21 cellular contexts compared by ENCODE assay signal in the genomic region with DNA sequence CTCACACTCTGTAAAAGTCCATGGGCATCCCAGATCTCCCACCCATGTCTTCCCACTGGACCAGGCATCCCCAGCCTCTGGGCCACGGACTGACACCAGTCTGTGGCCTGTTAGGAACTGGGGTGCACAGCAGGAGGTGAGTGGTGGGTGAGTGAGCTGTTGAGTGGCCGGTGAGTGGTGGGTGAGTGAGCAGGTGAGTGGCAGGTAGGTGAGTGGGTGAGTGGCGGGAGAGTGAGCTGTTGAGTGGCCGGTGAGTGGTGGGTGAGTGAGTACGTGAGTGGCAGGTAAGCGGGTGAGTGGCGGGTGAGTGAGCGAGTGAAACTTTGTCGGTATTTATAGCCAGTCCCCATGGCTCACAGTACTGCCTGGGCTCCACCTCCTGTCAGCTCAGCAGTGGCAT.
"Had no signal": no experiment of that assay in that cellular context is flagged by ENCODE, and none has a peak within 500 bp of the region (broad histone marks: within the 10 kb centered on the region; RNA-seq: fewer than 3 reads in every experiment).

No MANE protein-coding gene starts in this region.

- H3K27ac Mint-ChIP-seq: dendritic cell treated with granulocyte-macrophage colony-stimulating factor and Interleukin-4, amounts not matched to agents 40 ng/mL and 50 ng/mL, for 4 days; effector memory CD8-positive, alpha-beta T cell; naive thymus-derived CD8-positive, alpha-beta T cell; stimulated activated effector memory CD8-positive, alpha-beta T cell treated with anti-CD3 and anti-CD28 coated beads, Interleukin-12 subunit alpha, Interleukin-12 subunit beta, amount 100 ng/mL, for 72 hours; type B pancreatic cell had no signal

- H3K4me1 ChIP-seq: esophagus squamous epithelium, gastroesophageal sphincter, suprapubic skin, thyroid gland, uterus had no signal

- H3K36me3 Mint-ChIP-seq: naive thymus-derived CD8-positive, alpha-beta T cell; stimulated activated effector memory CD8-positive, alpha-beta T cell treated with anti-CD3 and anti-CD28 coated beads, Interleukin-12 subunit alpha, Interleukin-12 subunit beta, amount 100 ng/mL, for 72 hours; type B pancreatic cell had no signal

- H3K27me3 Mint-ChIP-seq: type B pancreatic cell had no signal

- H3K36me3 ChIP-seq: esophagus squamous epithelium, gastroesophageal sphincter, ovary, suprapubic skin, thyroid gland, uterus had no signal

- H3K4me3 Mint-ChIP-seq: dendritic cell treated with granulocyte-macrophage colony-stimulating factor and Interleukin-4, amounts not matched to agents 40 ng/mL and 50 ng/mL, for 4 days; effector memory CD8-positive, alpha-beta T cell; naive thymus-derived CD8-positive, alpha-beta T cell; stimulated activated effector memory CD8-positive, alpha-beta T cell treated with anti-CD3 and anti-CD28 coated beads, Interleukin-12 subunit alpha, Interleukin-12 subunit beta, amount 100 ng/mL, for 72 hours; type B pancreatic cell had no signal

- DNase-seq: central memory CD4-positive, alpha-beta T cell; effector memory CD8-positive, alpha-beta T cell; esophagus squamous epithelium; glutamatergic neuron; left colon; mammary epithelial cell; nucleus accumbens; ovary; stimulated activated CD4-positive, alpha-beta T cell treated with anti-CD3 and anti-CD28 coated beads, Interleukin-4, amount 100 ng/mL, for 1 hour; stimulated activated CD8-positive, alpha-beta memory T cell treated with anti-CD3 and anti-CD28 coated beads, Interleukin-4, amount 100 ng/mL, for 48 hours; thyroid gland; uterus had no signal

- H3K27me3 ChIP-seq: esophagus squamous epithelium, ovary, suprapubic skin, thyroid gland, uterus had no signal

- H3K9me3 Mint-ChIP-seq: effector memory CD8-positive, alpha-beta T cell; naive thymus-derived CD8-positive, alpha-beta T cell; stimulated activated effector memory CD8-positive, alpha-beta T cell treated with anti-CD3 and anti-CD28 coated beads, Interleukin-12 subunit alpha, Interleukin-12 subunit beta, amount 100 ng/mL, for 72 hours had no signal

- H3K4me1 Mint-ChIP-seq: stimulated activated effector memory CD8-positive, alpha-beta T cell treated with anti-CD3 and anti-CD28 coated beads, Interleukin-12 subunit alpha, Interleukin-12 subunit beta, amount 100 ng/mL, for 72 hours had no signal

- H3K4me3 ChIP-seq: esophagus squamous epithelium, gastroesophageal sphincter, mucosa of descending colon, ovary, smooth muscle cell, suprapubic skin, thyroid gland, uterus had no signal

- H3K4me2 ChIP-seq: smooth muscle cell had no signal

- H3K27ac ChIP-seq: esophagus squamous epithelium, gastroesophageal sphincter, ovary, suprapubic skin, thyroid gland, uterus had no signal

- ATAC-seq: effector memory CD8-positive, alpha-beta T cell; gastroesophageal sphincter; left colon; mucosa of descending colon; naive thymus-derived CD8-positive, alpha-beta T cell; right cardiac atrium; stimulated activated effector memory CD8-positive, alpha-beta T cell treated with anti-CD3 and anti-CD28 coated beads, Interleukin-12 subunit alpha, Interleukin-12 subunit beta, amount 100 ng/mL, for 72 hours had no signal

- H3K9me3 ChIP-seq: esophagus squamous epithelium, mucosa of descending colon, ovary, thyroid gland, uterus had no signal
